In the genomic region with DNA sequence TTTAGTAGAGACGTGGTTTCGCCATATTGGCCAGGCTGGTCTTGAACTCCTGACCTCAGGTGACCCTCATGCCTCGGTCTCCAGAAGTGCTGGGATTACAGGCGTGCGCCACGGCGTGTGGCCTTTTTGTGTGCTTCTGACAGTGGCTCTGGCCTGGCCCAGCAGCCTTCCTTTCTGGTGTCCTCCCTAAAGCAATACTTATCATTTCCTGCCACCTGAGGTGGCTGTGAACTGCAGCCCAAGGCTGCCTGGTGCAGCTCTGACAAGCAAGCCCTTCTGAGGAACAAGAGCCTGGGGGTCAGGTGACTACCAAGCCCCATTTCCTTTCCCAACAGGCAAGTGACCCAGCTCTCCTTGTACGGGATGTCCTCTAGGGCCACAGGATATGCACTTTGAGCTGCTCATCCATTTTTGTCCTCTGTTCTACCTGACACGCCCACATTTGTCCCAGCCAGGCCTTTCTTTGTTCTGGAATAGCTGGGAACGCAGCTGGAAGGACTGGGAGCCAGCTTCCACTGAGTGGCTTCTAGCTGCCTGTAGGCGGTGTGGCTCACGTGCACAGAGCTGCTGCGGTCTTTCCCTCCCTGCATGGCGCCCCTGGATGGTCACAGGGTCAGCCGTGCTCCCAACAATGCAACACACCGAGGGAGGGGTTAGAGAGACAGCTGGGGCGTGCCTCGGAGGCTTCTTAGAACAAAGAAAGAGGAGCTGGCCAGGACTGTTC, we compare ENCODE assay signal across 1 cellular context.
TF ChIP-seq lines count a peak whose summit lies in the region.

No MANE protein-coding gene starts in this region.

TF ChIP-seq in HepG2, 621 proteins besides CTCF, POLR2A, EP300 and RAD21 (continued from another document and continues in another):
- TF ChIP-seq, protein P1, sequence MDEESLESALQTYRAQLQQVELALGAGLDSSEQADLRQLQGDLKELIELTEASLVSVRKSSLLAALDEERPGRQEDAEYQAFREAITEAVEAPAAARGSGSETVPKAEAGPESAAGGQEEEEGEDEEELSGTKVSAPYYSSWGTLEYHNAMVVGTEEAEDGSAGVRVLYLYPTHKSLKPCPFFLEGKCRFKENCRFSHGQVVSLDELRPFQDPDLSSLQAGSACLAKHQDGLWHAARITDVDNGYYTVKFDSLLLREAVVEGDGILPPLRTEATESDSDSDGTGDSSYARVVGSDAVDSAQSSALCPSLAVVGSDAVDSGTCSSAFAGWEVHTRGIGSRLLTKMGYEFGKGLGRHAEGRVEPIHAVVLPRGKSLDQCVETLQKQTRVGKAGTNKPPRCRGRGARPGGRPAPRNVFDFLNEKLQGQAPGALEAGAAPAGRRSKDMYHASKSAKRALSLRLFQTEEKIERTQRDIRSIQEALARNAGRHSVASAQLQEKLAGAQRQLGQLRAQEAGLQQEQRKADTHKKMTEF (CRISPR knock-in tag; IDR thresholded peaks at IDR 0.05), result peak; percentile 55; the same call in 1 of the 2 replicates
- TF ChIP-seq ZNF564 (CRISPR knock-in tag; IDR thresholded peaks at IDR 0.05), result 0 out of 2 replicates have a peak, but pooled peaks have one; percentile 36
- TF ChIP-seq TRIM24 (CRISPR knock-in tag; IDR thresholded peaks at IDR 0.05), result peak; percentile 51; the same call in 1 of the 2 replicates
- TF ChIP-seq ZNF761 (CRISPR knock-in tag; conservative IDR thresholded peaks at IDR 0.05), result no peak
- 0 out of 2 replicates have a peak, but pooled peaks have one; percentile 39 for TF ChIP-seq ZNF83 (CRISPR knock-in tag; IDR thresholded peaks at IDR 0.05; ENCODE audit: borderline replicate concordance)
- TF ChIP-seq ZFP36 (IDR thresholded peaks at IDR 0.05; ENCODE audit: borderline replicate concordance, low read depth, low read length, partially characterized antibody), result peak; percentile 6
- TF ChIP-seq TEAD2 (CRISPR knock-in tag; IDR thresholded peaks at IDR 0.05), result 0 out of 2 replicates have a peak, but pooled peaks have one; percentile 20
- 0 out of 2 replicates have a peak, but pooled peaks have one; percentile 29 for TF ChIP-seq GTF3A (CRISPR knock-in tag; conservative IDR thresholded peaks at IDR 0.05)
- TF ChIP-seq TFE3 (CRISPR knock-in tag; IDR thresholded peaks at IDR 0.05), result peak; percentile 35; the same call in 1 of the 2 replicates
- peak; percentile 75 for TF ChIP-seq TBX2 (CRISPR knock-in tag; IDR thresholded peaks at IDR 0.05; ENCODE audit: borderline replicate concordance)
- 0 out of 2 replicates have a peak, but pooled peaks have one; percentile 24 for TF ChIP-seq ZNF609 (CRISPR knock-in tag; IDR thresholded peaks at IDR 0.05; ENCODE audit: borderline replicate concordance)
- TF ChIP-seq ZFX (CRISPR knock-in tag; IDR thresholded peaks at IDR 0.05; ENCODE audit: low read depth), result peak; percentile 52; the same call in 1 of the 2 replicates
- TF ChIP-seq ZNF12 (CRISPR knock-in tag; IDR thresholded peaks at IDR 0.05), result peak; percentile 97
- TF ChIP-seq MXI1 (IDR thresholded peaks at IDR 0.05; ENCODE audit: borderline replicate concordance, low read depth, low read length), result peak; percentile 36; the same call in 1 of the 3 replicates
- TF ChIP-seq ZSCAN31 (CRISPR knock-in tag; IDR thresholded peaks at IDR 0.05; ENCODE audit: low read depth), result no peak
- TF ChIP-seq NR2F2 (IDR thresholded peaks at IDR 0.05; ENCODE audit: borderline replicate concordance, low read depth), result peak; percentile 24; the same call in 1 of the 2 replicates
- no peak for TF ChIP-seq NR2F6 (IDR thresholded peaks at IDR 0.05)
- peak; percentile 30; the same call in 1 of the 2 replicates for TF ChIP-seq NR2F6 (CRISPR knock-in tag; IDR thresholded peaks at IDR 0.05)
- peak; percentile 67; the same call in 1 of the 2 replicates for TF ChIP-seq ZNF180 (CRISPR knock-in tag; IDR thresholded peaks at IDR 0.05; ENCODE audit: borderline replicate concordance, low read depth)
- TF ChIP-seq ATF6 (CRISPR knock-in tag; conservative IDR thresholded peaks at IDR 0.05), result no peak
- TF ChIP-seq STAG1 (CRISPR knock-in tag; IDR thresholded peaks at IDR 0.05), result peak; percentile 24
- peak; percentile 17; the same call in 1 of the 2 replicates for TF ChIP-seq SP4 (CRISPR knock-in tag; IDR thresholded peaks at IDR 0.05)
- TF ChIP-seq ZNF605 (CRISPR knock-in tag; IDR thresholded peaks at IDR 0.05), result peak; percentile 82
- peak; percentile 9; the same call in 1 of the 2 replicates for TF ChIP-seq USF2 (IDR thresholded peaks at IDR 0.05; ENCODE audit: low read depth, low read length)
- peak; percentile 69; the same call in 1 of the 2 replicates for TF ChIP-seq USF2 (CRISPR knock-in tag; IDR thresholded peaks at IDR 0.05; ENCODE audit: borderline replicate concordance)
- TF ChIP-seq FOSL2 (CRISPR knock-in tag; IDR thresholded peaks at IDR 0.05), result no peak; the same call in 1 of the 2 replicates
- TF ChIP-seq ZZZ3 (CRISPR knock-in tag; IDR thresholded peaks at IDR 0.05; ENCODE audit: borderline replicate concordance), result 0 out of 2 replicates have a peak, but pooled peaks have one; percentile 47
- TF ChIP-seq YY1 (IDR thresholded peaks at IDR 0.05; ENCODE audit: insufficient read depth, insufficient replicate concordance, low read depth, low read length), result peak; percentile 35
- TF ChIP-seq HOXA3 (CRISPR knock-in tag; IDR thresholded peaks at IDR 0.05), result peak; percentile 77
- TF ChIP-seq ZNF644 (CRISPR knock-in tag; IDR thresholded peaks at IDR 0.05; ENCODE audit: low read depth), result peak; percentile 79
- peak; percentile 67; the same call in 1 of the 2 replicates for TF ChIP-seq FOXP4 (CRISPR knock-in tag; IDR thresholded peaks at IDR 0.05)
- peak; percentile 53; the same call in 1 of the 2 replicates for TF ChIP-seq MED1 (CRISPR knock-in tag; IDR thresholded peaks at IDR 0.05)
- 0 out of 2 replicates have a peak, but pooled peaks have one; percentile 44 for TF ChIP-seq BRD4 (CRISPR knock-in tag; IDR thresholded peaks at IDR 0.05)
- TF ChIP-seq MAX (IDR thresholded peaks at IDR 0.05), result peak; percentile 85
